Comparison of ENCODE assay signal across 10 cellular contexts in genomic region chr3:178496911-178497310, GRCh38. TPM values are rescaled to one million over a fixed set of nuclear protein-coding genes. Genes with fewer than 3 reads are reported as not detected.
"Had no signal": no experiment of that assay in that cellular context is flagged by ENCODE, and none has a peak within 500 bp of the region (broad histone marks: within the 10 kb centered on the region; RNA-seq: fewer than 3 reads in every experiment).

No MANE protein-coding gene starts in this region.

- H2AFZ ChIP-seq: GM23248, GM23338 had no signal

- H3K9me3 ChIP-seq: HAP-1 had no signal

- H3K4me3 ChIP-seq: GM23248, GM23338, HAP-1 had no signal

- H3K9ac ChIP-seq: GM23248 had no signal

- DNase-seq: GM23248, GOT3, H7, H9, HCEC 1CT, HFFc6 had no signal

- H3K36me3 ChIP-seq: HAP-1 had no signal

- H3K4me2 ChIP-seq: GM23338 had no signal

- H3K27ac ChIP-seq: GM23248 had no signal

RNA-seq across cellular contexts. Expression of gene KCNMB2, which starts 39.3 kb away (rescaled TPM):
- total RNA-seq: GM23248, GM23338, H1, H4, H7, H9, HFFc6 had no signal
- polyA plus RNA-seq: GM23248, H1 had no signal
